Comparison of ENCODE assay signal across 8 cellular contexts in genomic region chr2:137888845-137889244, GRCh38.
A peak's percentile ranks its signal among the peaks of the same experiment; 100 is the strongest.
DNase-seq lines count a peak whose midpoint lies in the region; ATAC-seq and TF ChIP-seq lines count a peak whose summit lies in the region.

No MANE protein-coding gene starts in this region.

- peak; percentile 74 for TF ChIP-seq CTCF in cardiac muscle cell (IDR thresholded peaks at IDR 0.05; ENCODE audit: low read depth, low read length)
- TF ChIP-seq CTCF in epithelial cell of proximal tubule (conservative IDR thresholded peaks at IDR 0.05; ENCODE audit: low read depth, low read length), result peak; percentile 75

- DNase-seq in cardiac muscle cell (ENCODE audit: low read depth in 1 of 2, low spot score in 1 of 2), result peak; percentile 43 to 61
- no peak for DNase-seq in cardiac septum (ENCODE audit: low spot score)
- peak; percentile 36 to 38 for DNase-seq in NCI-H524 (lab: John Stamatoyannopoulos, UW)
- DNase-seq in epithelial cell of proximal tubule (ENCODE audit: low read depth), result no peak
- DNase-seq in renal cortical epithelial cell (ENCODE audit: low read depth), result peak; percentile 30
- DNase-seq in GM19240 (ENCODE audit: insufficient read length, low spot score), result no peak
- DNase-seq in ureter (ENCODE audit: low spot score), result no peak

- no peaks in the 10 kb centered on the region for H3K36me3 ChIP-seq in cardiac muscle cell

- H3K27me3 ChIP-seq in cardiac muscle cell, result no peaks in the 10 kb centered on the region

- no peaks in the 10 kb centered on the region for H3K9me3 ChIP-seq in cardiac muscle cell (ENCODE audit: low read depth)

- H3K27ac ChIP-seq in cardiac muscle cell, result no peak overlapping the region

- ATAC-seq in HG02798 (IDR thresholded peaks at IDR 0.05; ENCODE audit: poor library complexity, unreplicated experiment), result no peak

- no peaks in the 10 kb centered on the region for H3K4me1 ChIP-seq in cardiac muscle cell (ENCODE audit: low read depth)

- intact Hi-C loops in cardiac septum (cut with DNase I), result no loop called here

- no peak overlapping the region for H3K4me3 ChIP-seq in cardiac muscle cell
- H3K4me3 ChIP-seq in epithelial cell of proximal tubule (ENCODE audit: low read depth, low read length), result no peak overlapping the region

Comparison
In these comparisons a context has a peak if more than half of its experiments do, and no peak if none do; other contexts are left out.
1. DNase-seq: peak in cardiac muscle cell (2 of 2), NCI-H524 (2 of 2) and renal cortical epithelial cell (single experiment); none in cardiac septum (single experiment), epithelial cell of proximal tubule (single experiment), GM19240 (single experiment) and ureter (single experiment).